Comparison of ENCODE assay signal across 26 cellular contexts in genomic region chr14:93537962-93538361, GRCh38.
"Had no signal": no experiment of that assay in that cellular context is flagged by ENCODE, and none has a peak within 500 bp of the region (broad histone marks: within the 10 kb centered on the region; RNA-seq: fewer than 3 reads in every experiment).

No MANE protein-coding gene starts in this region.

- H3K36me3 Mint-ChIP-seq: activated CD8-positive, alpha-beta memory T cell treated with anti-CD3 and anti-CD28 coated beads, Interleukin-2, amount 10 ng/mL, durations not matched to agents 7 days and 5 days; activated naive CD4-positive, alpha-beta T cell treated with anti-CD3 and anti-CD28 coated beads, Interleukin-2, amount 50 U/mL, for 24 hours; stimulated activated effector memory CD8-positive, alpha-beta T cell treated with anti-CD3 and anti-CD28 coated beads, Interleukin-12 subunit alpha, Interleukin-12 subunit beta, amount 100 ng/mL, for 72 hours had no signal

- H3K27ac Mint-ChIP-seq: activated CD4-positive, alpha-beta T cell treated with anti-CD3 and anti-CD28 coated beads for 36 hours; activated CD8-positive, alpha-beta memory T cell treated with anti-CD3 and anti-CD28 coated beads, Interleukin-2, amount 10 ng/mL, durations not matched to agents 7 days and 5 days; activated CD8-positive, alpha-beta T cell treated with anti-CD3 and anti-CD28 coated beads, Interleukin-2, amount 10 ng/mL, durations not matched to agents 7 days and 5 days; activated naive CD4-positive, alpha-beta T cell treated with anti-CD3 and anti-CD28 coated beads, Interleukin-2, amount 50 U/mL, for 24 hours; activated naive CD8-positive, alpha-beta T cell treated with anti-CD3 and anti-CD28 coated beads, Interleukin-2, amount 50 U/mL, for 24 hours; activated T-helper 2 cell treated with anti-CD3 and anti-CD28 coated beads, Interferon-gamma antibody, Interleukin-2, Interleukin-4, amounts not matched to agents 10 μg/mL and 5 μg/mL and 100 μg/mL, durations not matched to agents 14 hours and 24 hours and 36 hours; nephron; stimulated activated effector memory CD8-positive, alpha-beta T cell treated with anti-CD3 and anti-CD28 coated beads, Interleukin-12 subunit alpha, Interleukin-12 subunit beta, amount 100 ng/mL, for 72 hours; stimulated activated naive CD8-positive, alpha-beta T cell treated with anti-CD3 and anti-CD28 coated beads, Interleukin-15, Interleukin-2, amounts not matched to agents 100 ng/mL and 50 ng/mL, for 24 hours; T-helper 2 cell treated with Interferon-gamma antibody and Interleukin-4, amounts not matched to agents 5 μg/mL and 100 μg/mL, for 36 hours had no signal

- H3K79me2 ChIP-seq: hepatocyte had no signal

- H3K4me3 Mint-ChIP-seq: activated CD4-positive, alpha-beta T cell treated with anti-CD3 and anti-CD28 coated beads for 36 hours; activated CD8-positive, alpha-beta memory T cell treated with anti-CD3 and anti-CD28 coated beads, Interleukin-2, amount 10 ng/mL, durations not matched to agents 7 days and 5 days; activated CD8-positive, alpha-beta T cell treated with anti-CD3 and anti-CD28 coated beads, Interleukin-2, amount 10 ng/mL, durations not matched to agents 7 days and 5 days; activated naive CD4-positive, alpha-beta T cell treated with anti-CD3 and anti-CD28 coated beads, Interleukin-2, amount 50 U/mL, for 24 hours; activated naive CD8-positive, alpha-beta T cell treated with anti-CD3 and anti-CD28 coated beads, Interleukin-2, amount 50 U/mL, for 24 hours; central memory CD8-positive, alpha-beta T cell; nephron; stimulated activated effector memory CD8-positive, alpha-beta T cell treated with anti-CD3 and anti-CD28 coated beads, Interleukin-12 subunit alpha, Interleukin-12 subunit beta, amount 100 ng/mL, for 72 hours; stimulated activated naive CD8-positive, alpha-beta T cell treated with anti-CD3 and anti-CD28 coated beads, Interleukin-15, Interleukin-2, amounts not matched to agents 100 ng/mL and 50 ng/mL, for 24 hours; T-helper 2 cell treated with Interferon-gamma antibody and Interleukin-4, amounts not matched to agents 5 μg/mL and 100 μg/mL, for 36 hours had no signal

- H3K27me3 Mint-ChIP-seq: activated naive CD8-positive, alpha-beta T cell treated with anti-CD3 and anti-CD28 coated beads, Interleukin-2, amount 50 U/mL, for 24 hours had no signal

- H3K36me3 ChIP-seq: breast epithelium, colonic mucosa, pancreas, prostate gland, sigmoid colon, upper lobe of left lung had no signal

- H3K4me2 ChIP-seq: hepatocyte had no signal

- ATAC-seq: activated CD4-positive, alpha-beta T cell treated with anti-CD3 and anti-CD28 coated beads for 36 hours; activated CD8-positive, alpha-beta memory T cell treated with anti-CD3 and anti-CD28 coated beads, Interleukin-2, amount 10 ng/mL, durations not matched to agents 7 days and 5 days; activated CD8-positive, alpha-beta T cell treated with anti-CD3 and anti-CD28 coated beads, Interleukin-2, amount 10 ng/mL, durations not matched to agents 7 days and 5 days; activated naive CD8-positive, alpha-beta T cell treated with anti-CD3 and anti-CD28 coated beads, Interleukin-2, amount 50 U/mL, for 24 hours; left ventricle myocardium superior; pancreas; stimulated activated effector memory CD8-positive, alpha-beta T cell treated with anti-CD3 and anti-CD28 coated beads, Interleukin-12 subunit alpha, Interleukin-12 subunit beta, amount 100 ng/mL, for 72 hours had no signal

- H3K27ac ChIP-seq: breast epithelium, colonic mucosa, hepatocyte, pancreas, prostate gland, sigmoid colon, upper lobe of left lung had no signal

- H3K9me3 Mint-ChIP-seq: activated naive CD4-positive, alpha-beta T cell treated with anti-CD3 and anti-CD28 coated beads, Interleukin-2, amount 50 U/mL, for 24 hours; activated naive CD8-positive, alpha-beta T cell treated with anti-CD3 and anti-CD28 coated beads, Interleukin-2, amount 50 U/mL, for 24 hours; activated T-helper 2 cell treated with anti-CD3 and anti-CD28 coated beads, Interferon-gamma antibody, Interleukin-2, Interleukin-4, amounts not matched to agents 10 μg/mL and 5 μg/mL and 100 μg/mL, durations not matched to agents 14 hours and 24 hours and 36 hours; central memory CD8-positive, alpha-beta T cell; nephron; stimulated activated effector memory CD8-positive, alpha-beta T cell treated with anti-CD3 and anti-CD28 coated beads, Interleukin-12 subunit alpha, Interleukin-12 subunit beta, amount 100 ng/mL, for 72 hours; stimulated activated naive CD8-positive, alpha-beta T cell treated with anti-CD3 and anti-CD28 coated beads, Interleukin-15, Interleukin-2, amounts not matched to agents 100 ng/mL and 50 ng/mL, for 24 hours; T-helper 2 cell treated with Interferon-gamma antibody and Interleukin-4, amounts not matched to agents 5 μg/mL and 100 μg/mL, for 36 hours had no signal

- H3K4me1 ChIP-seq: breast epithelium, colonic mucosa, pancreas, prostate gland, sigmoid colon, upper lobe of left lung had no signal

- H3K9me3 ChIP-seq: breast epithelium, colonic mucosa, pancreas, prostate gland, sigmoid colon, upper lobe of left lung had no signal

- H3K4me1 Mint-ChIP-seq: activated CD4-positive, alpha-beta T cell treated with anti-CD3 and anti-CD28 coated beads for 36 hours; activated CD8-positive, alpha-beta memory T cell treated with anti-CD3 and anti-CD28 coated beads, Interleukin-2, amount 10 ng/mL, durations not matched to agents 7 days and 5 days; activated naive CD4-positive, alpha-beta T cell treated with anti-CD3 and anti-CD28 coated beads, Interleukin-2, amount 50 U/mL, for 24 hours; activated naive CD8-positive, alpha-beta T cell treated with anti-CD3 and anti-CD28 coated beads, Interleukin-2, amount 50 U/mL, for 24 hours; central memory CD8-positive, alpha-beta T cell; nephron; stimulated activated effector memory CD8-positive, alpha-beta T cell treated with anti-CD3 and anti-CD28 coated beads, Interleukin-12 subunit alpha, Interleukin-12 subunit beta, amount 100 ng/mL, for 72 hours had no signal

- H3K27me3 ChIP-seq: breast epithelium, colonic mucosa, hepatocyte, pancreas, sigmoid colon, upper lobe of left lung had no signal

- H3K4me3 ChIP-seq: breast epithelium, colonic mucosa, hepatocyte, pancreas, prostate gland, sigmoid colon, upper lobe of left lung had no signal

- DNase-seq: activated CD4-positive, CD25-positive, alpha-beta regulatory T cell; activated CD8-positive, alpha-beta memory T cell treated with anti-CD3 and anti-CD28 coated beads, Interleukin-2, amount 10 ng/mL, durations not matched to agents 7 days and 5 days; activated CD8-positive, alpha-beta T cell treated with anti-CD3 and anti-CD28 coated beads, Interleukin-2, amount 10 ng/mL, durations not matched to agents 7 days and 5 days; activated naive CD8-positive, alpha-beta T cell treated with anti-CD3 and anti-CD28 coated beads, Interleukin-2, amount 50 U/mL, for 24 hours; amygdala; colonic mucosa; effector CD8-positive, alpha-beta T cell; islet precursor cell; left ventricle myocardium superior; pancreas; sigmoid colon; small intestine; stimulated activated CD4-positive, alpha-beta T cell treated with anti-CD3 and anti-CD28 coated beads, Interleukin-4, amount 100 ng/mL, for 24 hours; T-helper 1 cell had no signal

- H2AFZ ChIP-seq: hepatocyte had no signal
